In genomic region chr9:112325127-112325526, GRCh38 we compare ENCODE assay signal across 1 cellular context.
TF ChIP-seq lines count a peak whose summit lies in the region.

No MANE protein-coding gene starts in this region.

TF ChIP-seq in GM23338, 12 proteins besides CTCF, POLR2A, EP300 and RAD21:
- TF ChIP-seq ZNF114 (CRISPR knock-in tag; IDR thresholded peaks at IDR 0.05) (no peak), EZH2phosphoT487 (IDR thresholded peaks at IDR 0.05; ENCODE audit: unreplicated experiment) (no peak), STAT1 (IDR thresholded peaks at IDR 0.05; ENCODE audit: unreplicated experiment) (no peak), EZH2 (IDR thresholded peaks at IDR 0.05; ENCODE audit: low read depth, unreplicated experiment) (no peak), ZNF331 (CRISPR knock-in tag; IDR thresholded peaks at IDR 0.05; ENCODE audit: low read depth) (no peak), REST (IDR thresholded peaks at IDR 0.05; ENCODE audit: unreplicated experiment) (no peak), JUNB (IDR thresholded peaks at IDR 0.05; ENCODE audit: unreplicated experiment) (no peak), POLR2AphosphoS5 (IDR thresholded peaks at IDR 0.05; ENCODE audit: low read depth) (no peak)
